9 cellular contexts compared by ENCODE assay signal in genomic region chr14:71497645-71498086, GRCh38.
DNase-seq lines count a peak whose midpoint lies in the region; ATAC-seq and TF ChIP-seq lines count a peak whose summit lies in the region.
"Had no signal": no experiment of that assay in that cellular context is flagged by ENCODE, and none has a peak within 500 bp of the region (broad histone marks: within the 10 kb centered on the region; RNA-seq: fewer than 3 reads in every experiment).

No MANE protein-coding gene starts in this region.

- no peaks in the 10 kb centered on the region for H3K9me3 ChIP-seq in colonic mucosa
- H3K9me3 ChIP-seq: thoracic aorta had no signal

- intact Hi-C loops in posterior cingulate gyrus (cut with DNase I): no loop called here
- intact Hi-C loops in colonic mucosa (cut with DNase I): no loop called here

- TF ChIP-seq CTCF in colonic mucosa (IDR thresholded peaks at IDR 0.05): no peak

- H3K36me3 ChIP-seq in colonic mucosa: no peaks in the 10 kb centered on the region
- H3K36me3 ChIP-seq: thoracic aorta had no signal

- H3K27ac ChIP-seq in colonic mucosa: no peak overlapping the region
- H3K27ac ChIP-seq: thoracic aorta had no signal

- H3K4me1 ChIP-seq in colonic mucosa: no peaks in the 10 kb centered on the region

- H3K9ac ChIP-seq in colonic mucosa (ENCODE audit: low read depth in 2 of 2, low read length in 2 of 2): no peak overlapping the region

- DNase-seq in NCI-H2029 treated with DMSO at 0.1 percent for 48 hours (lab: John Stamatoyannopoulos, UW): peak; percentile 63
- DNase-seq in glomerular visceral epithelial cell (ENCODE audit: extremely low spot score): peak; percentile 45
- DNase-seq in posterior cingulate gyrus: no peak
- DNase-seq in colonic mucosa: no peak
- DNase-seq in NCI-H526 (lab: John Stamatoyannopoulos, UW): no peak
- no peak for DNase-seq in SHP77 (lab: John Stamatoyannopoulos, UW)

- ATAC-seq in GM18873 (IDR thresholded peaks at IDR 0.05; ENCODE audit: low FRiP score, unreplicated experiment): peak; percentile 68
- ATAC-seq in HG02678 (IDR thresholded peaks at IDR 0.05; ENCODE audit: unreplicated experiment): peak; percentile 80

- no peak overlapping the region for H3K4me3 ChIP-seq in colonic mucosa
- H3K4me3 ChIP-seq: thoracic aorta had no signal

- no peaks in the 10 kb centered on the region for H3K27me3 ChIP-seq in colonic mucosa

Comparison
In these comparisons a context has a peak if more than half of its experiments do, and no peak if none do; other contexts are left out.
1. DNase-seq: peak in NCI-H2029 treated with DMSO at 0.1 percent for 48 hours (single experiment) and glomerular visceral epithelial cell (single experiment); none in posterior cingulate gyrus (0 of 10), colonic mucosa (single experiment), NCI-H526 (0 of 2) and SHP77 (0 of 2).